1 cellular context compared by ENCODE assay signal in genomic region chr1:239303289-239303688, GRCh38.
TF ChIP-seq lines count a peak whose summit lies in the region.

No MANE protein-coding gene starts in this region.

TF ChIP-seq in HEK293, 187 proteins besides CTCF, POLR2A, EP300 and RAD21 (continued from another document):
- TF ChIP-seq HIC1 (tag by site-specific recombination; IDR thresholded peaks at IDR 0.05) (no peak), ZNF518A (tag by site-specific recombination; conservative IDR thresholded peaks at IDR 0.05; ENCODE audit: low read depth) (peak; percentile 89), ZNF514 (tag by site-specific recombination; IDR thresholded peaks at IDR 0.05) (no peak), ZNF23 (tag by site-specific recombination; IDR thresholded peaks at IDR 0.05; ENCODE audit: borderline replicate concordance) (no peak), BCL11B (tag by site-specific recombination; IDR thresholded peaks at IDR 0.05; ENCODE audit: low read depth) (no peak), ZNF626 (tag by site-specific recombination; IDR thresholded peaks at IDR 0.05) (no peak), TRIM28 (IDR thresholded peaks at IDR 0.05; ENCODE audit: borderline replicate concordance, low read length) (no peak), ZNF664 (tag by site-specific recombination; IDR thresholded peaks at IDR 0.05) (peak; percentile 74; the same call in 1 of the 2 replicates), SP7 (tag by site-specific recombination; IDR thresholded peaks at IDR 0.05) (no peak), ZNF280C (tag by site-specific recombination; IDR thresholded peaks at IDR 0.05) (no peak), PRDM1 (tag by site-specific recombination; IDR thresholded peaks at IDR 0.05) (no peak), ZNF248 (tag by site-specific recombination; IDR thresholded peaks at IDR 0.05) (no peak), YY2 (tag by site-specific recombination; IDR thresholded peaks at IDR 0.05) (no peak), ZNF202 (tag by site-specific recombination; IDR thresholded peaks at IDR 0.05; ENCODE audit: borderline replicate concordance) (peak; percentile 98), ZNF274 (IDR thresholded peaks at IDR 0.05; ENCODE audit: low read length) (no peak), ZNF274 (tag by site-specific recombination; IDR thresholded peaks at IDR 0.05; ENCODE audit: borderline replicate concordance) (no peak), KLF1 (tag by site-specific recombination; IDR thresholded peaks at IDR 0.05) (no peak), PBX3 (CRISPR knock-in tag; IDR thresholded peaks at IDR 0.05) (no peak), ZNF157 (tag by site-specific recombination; IDR thresholded peaks at IDR 0.05) (no peak), ZNF404 (tag by site-specific recombination; IDR thresholded peaks at IDR 0.05) (0 out of 2 replicates have a peak, but pooled peaks have one; percentile 34), ZNF777 (tag by site-specific recombination; IDR thresholded peaks at IDR 0.05; ENCODE audit: borderline replicate concordance) (no peak), INSM2 (tag by site-specific recombination; IDR thresholded peaks at IDR 0.05) (no peak), ZNF266 (tag by site-specific recombination; IDR thresholded peaks at IDR 0.05; ENCODE audit: low read depth) (peak; percentile 61; the same call in 1 of the 2 replicates), ZNF24 (tag by site-specific recombination; IDR thresholded peaks at IDR 0.05) (no peak), ZNF549 (tag by site-specific recombination; IDR thresholded peaks at IDR 0.05) (no peak), ZNF132 (tag by site-specific recombination; IDR thresholded peaks at IDR 0.05; ENCODE audit: borderline replicate concordance) (no peak), SP2 (tag by site-specific recombination; IDR thresholded peaks at IDR 0.05) (no peak), ZBTB17 (tag by site-specific recombination; IDR thresholded peaks at IDR 0.05) (no peak), ZXDB (tag by site-specific recombination; IDR thresholded peaks at IDR 0.05) (peak; percentile 68), ZIC2 (tag by site-specific recombination; IDR thresholded peaks at IDR 0.05) (no peak), SETDB1 (IDR thresholded peaks at IDR 0.05; ENCODE audit: insufficient read length, low read length) (no peak), REPIN1 (tag by site-specific recombination; IDR thresholded peaks at IDR 0.05; ENCODE audit: low read depth) (no peak), KLF17 (tag by site-specific recombination; IDR thresholded peaks at IDR 0.05) (no peak), GLI4 (tag by site-specific recombination; IDR thresholded peaks at IDR 0.05) (no peak), ZNF184 (tag by site-specific recombination; IDR thresholded peaks at IDR 0.05) (no peak), ZBTB48 (tag by site-specific recombination; IDR thresholded peaks at IDR 0.05) (no peak), ZNF133 (tag by site-specific recombination; IDR thresholded peaks at IDR 0.05) (no peak), ZBTB1 (tag by site-specific recombination; IDR thresholded peaks at IDR 0.05) (no peak), ZFP69B (tag by site-specific recombination; IDR thresholded peaks at IDR 0.05) (no peak), SP3 (tag by site-specific recombination; IDR thresholded peaks at IDR 0.05) (no peak), ZNF747 (tag by site-specific recombination; IDR thresholded peaks at IDR 0.05) (no peak), IKZF3 (tag by site-specific recombination; IDR thresholded peaks at IDR 0.05) (no peak)
